ENCODE assay signal across 22 cellular contexts in genomic region chr12:72729451-72730010, GRCh38.
"Had no signal": no experiment of that assay in that cellular context is flagged by ENCODE, and none has a peak within 500 bp of the region (broad histone marks: within the 10 kb centered on the region; RNA-seq: fewer than 3 reads in every experiment).

No MANE protein-coding gene starts in this region.

- H3K4me3 ChIP-seq: colonic mucosa, coronary artery, dorsolateral prefrontal cortex, esophagus muscularis mucosa, esophagus squamous epithelium, gastrocnemius medialis, gastroesophageal sphincter, heart left ventricle, heart right ventricle had no signal

- H3K9me3 ChIP-seq: colonic mucosa, esophagus muscularis mucosa, esophagus squamous epithelium, gastrocnemius medialis, gastroesophageal sphincter had no signal

- H3K4me1 ChIP-seq: colonic mucosa, esophagus muscularis mucosa, esophagus squamous epithelium, foreskin keratinocyte, gastrocnemius medialis, gastroesophageal sphincter, heart left ventricle, heart right ventricle had no signal

- H3K27me3 ChIP-seq: colonic mucosa, esophagus muscularis mucosa, esophagus squamous epithelium, foreskin keratinocyte, gastrocnemius medialis, gastroesophageal sphincter, heart left ventricle, heart right ventricle had no signal

- H3K36me3 ChIP-seq: colonic mucosa, esophagus muscularis mucosa, esophagus squamous epithelium, gastrocnemius medialis, gastroesophageal sphincter, heart left ventricle, heart right ventricle had no signal

- DNase-seq: colonic mucosa; cortex of kidney; dermis blood vessel endothelial cell; dorsolateral prefrontal cortex; effector CD4-positive, alpha-beta T cell; effector CD8-positive, alpha-beta T cell; effector memory CD4-positive, alpha-beta T cell; effector memory CD8-positive, alpha-beta T cell; endodermal cell; erythroblast; esophagus squamous epithelium; foreskin fibroblast; foreskin keratinocyte; foreskin melanocyte; gastrocnemius medialis; glutamatergic neuron; head of caudate nucleus; heart left ventricle; heart right ventricle had no signal
